Comparison of ENCODE assay signal across 8 cellular contexts in genomic region chr6:97186416-97186999, GRCh38.
DNase-seq lines count a peak whose midpoint lies in the region; ATAC-seq and TF ChIP-seq lines count a peak whose summit lies in the region.

No MANE protein-coding gene starts in this region.

- ATAC-seq in GM19328 (IDR thresholded peaks at IDR 0.05; ENCODE audit: unreplicated experiment) (peak; percentile 87), HG03378 (IDR thresholded peaks at IDR 0.05; ENCODE audit: unreplicated experiment) (peak; percentile 93), naive B cell (ENCODE audit: low read depth in 2 of 2) (peak; percentile 32 to 62)
- peak; percentile 86 for ATAC-seq in activated CD8-positive, alpha-beta T cell treated with anti-CD3 and anti-CD28 coated beads, Interleukin-2, amount 10 ng/mL, durations not matched to agents 7 days and 5 days

- H3K4me3 Mint-ChIP-seq in Caco-2 (ENCODE audit: unreplicated experiment) (no peak overlapping the region), endodermal cell (no peak overlapping the region), naive B cell (no peak overlapping the region)
- no peak overlapping the region for H3K4me3 Mint-ChIP-seq in activated CD8-positive, alpha-beta T cell treated with anti-CD3 and anti-CD28 coated beads, Interleukin-2, amount 10 ng/mL, durations not matched to agents 7 days and 5 days

- H3K9ac ChIP-seq in endodermal cell (ENCODE audit: extremely low read depth, low read length, poor library complexity, severe bottlenecking), result no peak overlapping the region

- H3K4me3 ChIP-seq in Caco-2 (ENCODE audit: low read depth, low read length), result no peak overlapping the region
- H3K4me3 ChIP-seq in endodermal cell (ENCODE audit: low read length), result no peak overlapping the region

- H3K27ac Mint-ChIP-seq in Caco-2 (ENCODE audit: unreplicated experiment) (no peak overlapping the region), endodermal cell (no peak overlapping the region), naive B cell (no peak overlapping the region)
- no peak overlapping the region for H3K27ac Mint-ChIP-seq in activated CD8-positive, alpha-beta T cell treated with anti-CD3 and anti-CD28 coated beads, Interleukin-2, amount 10 ng/mL, durations not matched to agents 7 days and 5 days

- intact Hi-C loops in Caco-2 (cut with micrococcal nuclease; ENCODE audit: unreplicated experiment), result loop anchor here (1.0 kb wide), 3 partner anchors 97 to 251 kb away; partner anchors contain the start of gene MMS22L

- H3K4me1 ChIP-seq in Caco-2 (no peaks in the 10 kb centered on the region), endodermal cell (ENCODE audit: control insufficient read depth, insufficient read depth, low read length) (no peaks in the 10 kb centered on the region)

- H3K27me3 ChIP-seq in Caco-2 (replicated peaks; ENCODE audit: control insufficient read depth, insufficient read depth, low read length) (no peaks in the 10 kb centered on the region), endodermal cell (ENCODE audit: control insufficient read depth, insufficient read depth, low read length, poor library complexity, severe bottlenecking) (no peaks in the 10 kb centered on the region)

- POLR2A ChIA-PET in Caco-2 (lab: Charles Lee), result no interaction called here
- POLR2A ChIA-PET in activated CD8-positive, alpha-beta T cell treated with anti-CD3 and anti-CD28 coated beads, Interleukin-2, amount 10 ng/mL, durations not matched to agents 7 days and 5 days (lab: Charles Lee), result no interaction called here

- H3K27me3 Mint-ChIP-seq in Caco-2 (ENCODE audit: insufficient read depth, unreplicated experiment), result no peaks in the 10 kb centered on the region
- H3K27me3 Mint-ChIP-seq in activated CD8-positive, alpha-beta T cell treated with anti-CD3 and anti-CD28 coated beads, Interleukin-2, amount 10 ng/mL, durations not matched to agents 7 days and 5 days (ENCODE audit: low read depth), result no peaks in the 10 kb centered on the region
- H3K27me3 Mint-ChIP-seq in endodermal cell (ENCODE audit: insufficient read depth), result no peaks in the 10 kb centered on the region
- H3K27me3 Mint-ChIP-seq in naive B cell, result no peaks in the 10 kb centered on the region

- H3K9me3 ChIP-seq in Caco-2 (no peaks in the 10 kb centered on the region), endodermal cell (ENCODE audit: control insufficient read depth, low read length) (no peaks in the 10 kb centered on the region)

- H3K36me3 Mint-ChIP-seq in Caco-2 (ENCODE audit: insufficient read depth, unreplicated experiment), result no peaks in the 10 kb centered on the region
- no peaks in the 10 kb centered on the region for H3K36me3 Mint-ChIP-seq in activated CD8-positive, alpha-beta T cell treated with anti-CD3 and anti-CD28 coated beads, Interleukin-2, amount 10 ng/mL, durations not matched to agents 7 days and 5 days (ENCODE audit: low read depth)
- no peaks in the 10 kb centered on the region for H3K36me3 Mint-ChIP-seq in endodermal cell (ENCODE audit: low read depth)
- no peaks in the 10 kb centered on the region for H3K36me3 Mint-ChIP-seq in naive B cell

- H3K27ac ChIP-seq in endodermal cell (ENCODE audit: low read depth, low read length), result no peak overlapping the region

- WGBS in endodermal cell (ENCODE audit: insufficient coverage in 1 of 2, insufficient read length in 1 of 2), 2 experiments, result 32 to 50% methylated on average over 2 to 3 of the region's 3 CpGs

- CTCF ChIA-PET in Caco-2 (lab: Charles Lee), result no interaction called here
- CTCF ChIA-PET in activated CD8-positive, alpha-beta T cell treated with anti-CD3 and anti-CD28 coated beads, Interleukin-2, amount 10 ng/mL, durations not matched to agents 7 days and 5 days (lab: Charles Lee), result interaction anchor here (0.6 to 4.6 kb wide), 18 partner anchors 9 to 642 kb away, joined by 3 to 43 read pairs (median 4); no protein-coding TSS in a partner anchor

- BruUV-seq in Caco-2 (replicated peaks; lab: Mats Ljungman, UMichigan), result no TSS peak

- DNase-seq in Caco-2 (peak; percentile 65 to 73), NCI-H69 (lab: John Stamatoyannopoulos, UW) (peak; percentile 84), endodermal cell (peak; percentile 85), naive B cell (peak; percentile 41)
- DNase-seq in activated CD8-positive, alpha-beta T cell treated with anti-CD3 and anti-CD28 coated beads, Interleukin-2, amount 10 ng/mL, durations not matched to agents 7 days and 5 days, result peak; percentile 76
- DNase-seq in stimulated activated naive CD4-positive, alpha-beta T cell (lab: John Stamatoyannopoulos, UW), result peak; percentile 14 to 61 (median 34)

- H3K4me1 Mint-ChIP-seq in Caco-2 (ENCODE audit: low read depth, unreplicated experiment) (no peaks in the 10 kb centered on the region), endodermal cell (peaks cover 7% of the 10 kb centered on the region), naive B cell (no peaks in the 10 kb centered on the region)
- no peaks in the 10 kb centered on the region for H3K4me1 Mint-ChIP-seq in activated CD8-positive, alpha-beta T cell treated with anti-CD3 and anti-CD28 coated beads, Interleukin-2, amount 10 ng/mL, durations not matched to agents 7 days and 5 days (ENCODE audit: low read depth)

- TF ChIP-seq CTCF in Caco-2 (IDR thresholded peaks at IDR 0.05; ENCODE audit: insufficient read depth in 1 of 2, low read depth in 1 of 2, low read length in 1 of 2, severe bottlenecking in 1 of 2, unreplicated experiment in 1 of 2) (peak; percentile 77 to 81), endodermal cell (conservative IDR thresholded peaks at IDR 0.05) (peak; percentile 98)

- no peaks in the 10 kb centered on the region for H3K36me3 ChIP-seq in Caco-2 (ENCODE audit: control insufficient read depth, insufficient read depth, low read length)
- no peaks in the 10 kb centered on the region for H3K36me3 ChIP-seq in endodermal cell (ENCODE audit: control insufficient read depth, insufficient read depth, low read length)

- H3K9me3 Mint-ChIP-seq in Caco-2 (ENCODE audit: unreplicated experiment) (no peaks in the 10 kb centered on the region), endodermal cell (no peaks in the 10 kb centered on the region), naive B cell (no peaks in the 10 kb centered on the region)
- H3K9me3 Mint-ChIP-seq in activated CD8-positive, alpha-beta T cell treated with anti-CD3 and anti-CD28 coated beads, Interleukin-2, amount 10 ng/mL, durations not matched to agents 7 days and 5 days (ENCODE audit: insufficient read depth), result no peaks in the 10 kb centered on the region

Comparison
In these comparisons a context has a peak if more than half of its experiments do, and no peak if none do; other contexts are left out.
1. DNase-seq: peak in every context shown above with its lines; median percentile 85 in endodermal cell; 84 in NCI-H69; 76 in activated CD8-positive, alpha-beta T cell treated with anti-CD3 and anti-CD28 coated beads, Interleukin-2, amount 10 ng/mL, durations not matched to agents 7 days and 5 days; 69 in Caco-2; 41 in naive B cell; 34 in stimulated activated naive CD4-positive, alpha-beta T cell.